ENCODE assay signal across 11 cellular contexts in genomic region chr5:61313960-61314681, GRCh38. TPM values are rescaled to one million over a fixed set of nuclear protein-coding genes. Genes with fewer than 3 reads are reported as not detected.
DNase-seq lines count a peak whose midpoint lies in the region; ATAC-seq and TF ChIP-seq lines count a peak whose summit lies in the region.
"Had no signal": no experiment of that assay in that cellular context is flagged by ENCODE, and none has a peak within 500 bp of the region (broad histone marks: within the 10 kb centered on the region; RNA-seq: fewer than 3 reads in every experiment).

No MANE protein-coding gene starts in this region.

- no peak overlapping the region for H3K4me3 Mint-ChIP-seq in activated T-cell treated with anti-CD3 and anti-CD28 coated beads, Interleukin-2, amount 50 U/mL, for 72 hours
- no peak overlapping the region for H3K4me3 Mint-ChIP-seq in stimulated activated effector memory CD8-positive, alpha-beta T cell treated with anti-CD3 and anti-CD28 coated beads, Interleukin-12 subunit alpha, Interleukin-12 subunit beta, amount 100 ng/mL, for 72 hours

- no peaks in the 10 kb centered on the region for H3K9me3 ChIP-seq in tibial nerve

- H3K4me3 ChIP-seq in tibial nerve = no peak overlapping the region

- no peak overlapping the region for H3K27ac Mint-ChIP-seq in activated T-cell treated with anti-CD3 and anti-CD28 coated beads, Interleukin-2, amount 50 U/mL, for 72 hours
- H3K27ac Mint-ChIP-seq in stimulated activated effector memory CD8-positive, alpha-beta T cell treated with anti-CD3 and anti-CD28 coated beads, Interleukin-12 subunit alpha, Interleukin-12 subunit beta, amount 100 ng/mL, for 72 hours = no peak overlapping the region

- no peaks in the 10 kb centered on the region for H3K36me3 Mint-ChIP-seq in activated T-cell treated with anti-CD3 and anti-CD28 coated beads, Interleukin-2, amount 50 U/mL, for 72 hours (ENCODE audit: insufficient read depth in 2 of 2)
- no peaks in the 10 kb centered on the region for H3K36me3 Mint-ChIP-seq in stimulated activated effector memory CD8-positive, alpha-beta T cell treated with anti-CD3 and anti-CD28 coated beads, Interleukin-12 subunit alpha, Interleukin-12 subunit beta, amount 100 ng/mL, for 72 hours

- peaks cover 9% of the 10 kb centered on the region for H3K4me1 Mint-ChIP-seq in activated T-cell treated with anti-CD3 and anti-CD28 coated beads, Interleukin-2, amount 50 U/mL, for 72 hours (ENCODE audit: low read depth)
- H3K4me1 Mint-ChIP-seq in stimulated activated effector memory CD8-positive, alpha-beta T cell treated with anti-CD3 and anti-CD28 coated beads, Interleukin-12 subunit alpha, Interleukin-12 subunit beta, amount 100 ng/mL, for 72 hours = no peaks in the 10 kb centered on the region

- TF ChIP-seq CTCF in RWPE1 (conservative IDR thresholded peaks at IDR 0.05; ENCODE audit: low read depth) (no peak), tibial nerve (IDR thresholded peaks at IDR 0.05) (no peak)

- H3K36me3 ChIP-seq in tibial nerve = no peaks in the 10 kb centered on the region

- POLR2A ChIA-PET in RWPE1 (lab: Yijun Ruan, JAX; ENCODE audit: low non-redundant PET) = interaction anchor here (0.7 to 0.8 kb wide), 2 partner anchors 16 to 50 kb away, joined by 3 read pairs; no protein-coding TSS in a partner anchor

- peaks cover 29% of the 10 kb centered on the region for H3K27me3 Mint-ChIP-seq in activated T-cell treated with anti-CD3 and anti-CD28 coated beads, Interleukin-2, amount 50 U/mL, for 72 hours (ENCODE audit: low read depth)

- H3K27me3 ChIP-seq in tibial nerve = no peaks in the 10 kb centered on the region

- peaks cover 0 to 25% (median 2%) of the 10 kb centered on the region in 4 donors for H3K4me1 ChIP-seq in tibial nerve

- 40 to 55% methylated on average over 1 of the region's 1 CpG for WGBS in tibial nerve, 2 donors

- DNase-seq in activated T-cell treated with anti-CD3 and anti-CD28 coated beads, Interleukin-2, amount 50 U/mL, for 72 hours = no peak
- DNase-seq in activated T-cell treated with anti-CD3 and anti-CD28 coated beads, Interleukin-2, amount 50 U/mL, for 48 hours = no peak
- DNase-seq in RWPE1 (ENCODE audit: low spot score) (peak; percentile 89), fibroblast of peridontal ligament (ENCODE audit: extremely low read depth) (peak; percentile 90), tibial nerve (ENCODE audit: low spot score in 2 of 2) (no peak), NCI-H524 (lab: John Stamatoyannopoulos, UW) (no peak)
- DNase-seq in stimulated activated effector memory CD8-positive, alpha-beta T cell treated with anti-CD3 and anti-CD28 coated beads, Interleukin-12 subunit alpha, Interleukin-12 subunit beta, amount 100 ng/mL, for 72 hours (ENCODE audit: low spot score in 2 of 2) = no peak
- DNase-seq: central memory CD4-positive, alpha-beta T cell; NCI-H2171 treated with DMSO at 0.1 percent for 48 hours had no signal

- H3K27ac ChIP-seq in RWPE1 = peak overlapping the region; percentile 72
- H3K27ac ChIP-seq in tibial nerve = peak overlapping the region in 1 of 4 donors; percentile 10

- no peak for TF ChIP-seq POLR2A in tibial nerve (IDR thresholded peaks at IDR 0.05)

- TF ChIP-seq EP300 in tibial nerve (IDR thresholded peaks at IDR 0.05) = no peak

- peak; percentile 59 to 78 for ATAC-seq in activated T-cell treated with anti-CD3 and anti-CD28 coated beads, Interleukin-2, amount 50 U/mL, for 72 hours (replicated peaks in 1 of 2)
- ATAC-seq in stimulated activated effector memory CD8-positive, alpha-beta T cell treated with anti-CD3 and anti-CD28 coated beads, Interleukin-12 subunit alpha, Interleukin-12 subunit beta, amount 100 ng/mL, for 72 hours = peak; percentile 71
- no peak for ATAC-seq in GM21529 (IDR thresholded peaks at IDR 0.05; ENCODE audit: unreplicated experiment)
- ATAC-seq: left lobe of liver had no signal

- CTCF ChIA-PET in RWPE1 (lab: Yijun Ruan, JAX) = interaction anchor here (1.4 kb wide), 1 partner anchor 10 kb away, joined by 5 read pairs; no protein-coding TSS in a partner anchor

- H3K9me3 Mint-ChIP-seq in activated T-cell treated with anti-CD3 and anti-CD28 coated beads, Interleukin-2, amount 50 U/mL, for 72 hours = no peaks in the 10 kb centered on the region
- no peaks in the 10 kb centered on the region for H3K9me3 Mint-ChIP-seq in stimulated activated effector memory CD8-positive, alpha-beta T cell treated with anti-CD3 and anti-CD28 coated beads, Interleukin-12 subunit alpha, Interleukin-12 subunit beta, amount 100 ng/mL, for 72 hours

RNA-seq across cellular contexts. Expression of gene ZSWIM6, which starts 17.9 kb away (rescaled TPM):
- total RNA-seq in activated T-cell treated with anti-CD3 and anti-CD28 coated beads, Interleukin-2, amount 50 U/mL, for 72 hours = 1 to 10 TPM; 6.9 to 8.6 TPM
- 10 to 100 TPM; 10.6 to 15.5 (median 13.7) TPM for total RNA-seq in tibial nerve

Comparison
In these comparisons a context has a peak if more than half of its experiments do, and no peak if none do; other contexts are left out.
1. DNase-seq: peak in RWPE1 (single experiment) and fibroblast of peridontal ligament (single experiment); none in activated T-cell treated with anti-CD3 and anti-CD28 coated beads, Interleukin-2, amount 50 U/mL, for 72 hours (0 of 2), activated T-cell treated with anti-CD3 and anti-CD28 coated beads, Interleukin-2, amount 50 U/mL, for 48 hours (0 of 2), stimulated activated effector memory CD8-positive, alpha-beta T cell treated with anti-CD3 and anti-CD28 coated beads, Interleukin-12 subunit alpha, Interleukin-12 subunit beta, amount 100 ng/mL, for 72 hours (0 of 2), tibial nerve (0 of 2) and NCI-H524 (0 of 2).